Comparison of ENCODE assay signal across 9 cellular contexts in the genomic region with DNA sequence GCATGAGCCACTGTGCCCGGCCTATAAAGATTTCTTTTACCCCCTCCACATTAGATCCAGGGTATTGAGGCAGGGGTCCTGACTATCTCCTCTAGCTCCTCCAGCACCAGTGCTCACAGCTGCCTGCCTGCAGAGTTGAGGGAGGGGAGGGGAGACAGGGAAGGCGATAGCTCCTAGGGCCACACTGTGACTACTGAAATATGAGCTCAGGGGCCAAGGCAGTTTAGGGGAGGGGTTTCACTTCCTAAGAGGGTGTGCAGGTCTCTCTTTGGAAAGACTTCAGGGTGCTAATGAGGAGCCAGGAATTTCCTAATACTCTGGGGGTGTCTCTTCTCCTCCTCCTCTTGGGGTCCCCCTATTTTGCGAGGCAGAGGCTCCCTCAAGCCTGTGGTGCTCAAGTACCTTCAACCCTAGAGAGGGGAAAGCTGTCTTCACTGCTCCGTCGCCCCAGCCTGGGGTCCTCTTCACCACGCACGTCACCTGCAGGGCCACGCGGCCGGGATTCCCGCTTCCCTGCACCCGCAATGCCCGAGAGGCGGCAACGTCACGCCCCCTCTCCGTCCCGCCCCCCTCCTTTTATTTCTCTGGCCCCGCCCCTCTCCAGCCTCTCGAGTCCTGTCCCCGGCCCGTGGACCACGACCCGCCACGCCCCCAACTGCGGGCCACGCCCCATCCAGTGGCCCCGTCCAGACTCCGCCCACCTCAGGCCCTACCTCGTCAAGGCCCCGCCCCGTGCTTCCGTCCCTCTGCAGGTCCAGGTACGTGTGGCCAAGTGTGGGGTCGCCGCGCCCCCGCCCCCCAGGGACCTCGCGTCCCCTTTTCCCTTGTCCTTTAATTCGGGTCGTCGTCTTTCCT.
DNase-seq lines count a peak whose midpoint lies in the region; ATAC-seq and TF ChIP-seq lines count a peak whose summit lies in the region.
"Had no signal": no experiment of that assay in that cellular context is flagged by ENCODE, and none has a peak within 500 bp of the region (broad histone marks: within the 10 kb centered on the region; RNA-seq: fewer than 3 reads in every experiment).

No MANE protein-coding gene starts in this region.

- DNase-seq in NCI-H2196 (lab: John Stamatoyannopoulos, UW; ENCODE audit: unreplicated experiment) (peak; percentile 13), NCI-H2196 treated with DMSO at 0.1 percent for 48 hours (lab: John Stamatoyannopoulos, UW; ENCODE audit: unreplicated experiment) (no peak), activated gamma-delta T cell treated with Interleukin-2 at 50 U/mL for 16 hours (peak; percentile 8), immature natural killer cell (peak in 2 of 3 donors; percentile 2 to 13), NCI-H1436 (lab: John Stamatoyannopoulos, UW) (no peak), OCI-M1 (lab: John Stamatoyannopoulos, UW) (no peak), spleen (no peak)
- DNase-seq in stimulated activated naive B cell treated with anti-CD40 and anti-IgM and Interleukin-4, amounts not matched to agents 10 μg/mL and 1 μg/mL and 100 μg/mL, for 72 hours = peak; percentile 6

- H3K4me3 Mint-ChIP-seq in immature natural killer cell = peak overlapping the region in 3 of 5 donors; percentile 44 to 56 (median 54)
- H3K4me3 Mint-ChIP-seq in stimulated activated naive B cell treated with anti-CD40 and anti-IgM and Interleukin-4, amounts not matched to agents 10 μg/mL and 1 μg/mL and 100 μg/mL, for 72 hours = peak overlapping the region; percentile 36 to 47

- 10 to 13% (median 11%) methylated on average over 41 to 43 of the region's 43 CpGs for WGBS in spleen, 5 donors

- H3K27me3 ChIP-seq in spleen (replicated peaks in 1 of 7) = peaks cover 0 to 44% (median 18%) of the 10 kb centered on the region in 7 donors

- peaks cover 0 to 20% (median 6%) of the 10 kb centered on the region in 3 donors for H3K27me3 Mint-ChIP-seq in immature natural killer cell (ENCODE audit: low read depth in 3 of 3)
- H3K27me3 Mint-ChIP-seq in stimulated activated naive B cell treated with anti-CD40 and anti-IgM and Interleukin-4, amounts not matched to agents 10 μg/mL and 1 μg/mL and 100 μg/mL, for 72 hours = peaks cover 33 to 59% of the 10 kb centered on the region in 2 donors

- peak; percentile 57 to 68 for ATAC-seq in stimulated activated naive B cell treated with anti-CD40 and anti-IgM and Interleukin-4, amounts not matched to agents 10 μg/mL and 1 μg/mL and 100 μg/mL, for 72 hours (replicated peaks)

- TF ChIP-seq POLR2A in spleen (IDR thresholded peaks at IDR 0.05) = no peak

- H3K36me3 ChIP-seq in spleen = no peaks in the 10 kb centered on the region
- H3K36me3 ChIP-seq: neutrophil had no signal

- intact Hi-C loops in spleen (cut with DNase I; ENCODE audit: low total_unique reads) = no loop called here

- H3K4me1 Mint-ChIP-seq in immature natural killer cell = peaks cover 6 to 7% of the 10 kb centered on the region in 2 donors
- peaks cover 2 to 13% of the 10 kb centered on the region in 2 donors for H3K4me1 Mint-ChIP-seq in stimulated activated naive B cell treated with anti-CD40 and anti-IgM and Interleukin-4, amounts not matched to agents 10 μg/mL and 1 μg/mL and 100 μg/mL, for 72 hours

- no peaks in the 10 kb centered on the region for H3K36me3 Mint-ChIP-seq in immature natural killer cell
- no peaks in the 10 kb centered on the region for H3K36me3 Mint-ChIP-seq in stimulated activated naive B cell treated with anti-CD40 and anti-IgM and Interleukin-4, amounts not matched to agents 10 μg/mL and 1 μg/mL and 100 μg/mL, for 72 hours

- H3K4me1 ChIP-seq in spleen = peaks cover 3 to 9% (median 7%) of the 10 kb centered on the region in 6 donors

- no peak for TF ChIP-seq CTCF in spleen (IDR thresholded peaks at IDR 0.05 in 8 of 11, conservative IDR thresholded peaks at IDR 0.05 in 3 of 11)

- no peak overlapping the region for H3K27ac ChIP-seq in spleen
- H3K27ac ChIP-seq: neutrophil had no signal

- no peak overlapping the region for H3K27ac Mint-ChIP-seq in immature natural killer cell
- H3K27ac Mint-ChIP-seq in stimulated activated naive B cell treated with anti-CD40 and anti-IgM and Interleukin-4, amounts not matched to agents 10 μg/mL and 1 μg/mL and 100 μg/mL, for 72 hours = no peak overlapping the region

- H3K9me3 Mint-ChIP-seq in immature natural killer cell = no peaks in the 10 kb centered on the region
- H3K9me3 Mint-ChIP-seq in stimulated activated naive B cell treated with anti-CD40 and anti-IgM and Interleukin-4, amounts not matched to agents 10 μg/mL and 1 μg/mL and 100 μg/mL, for 72 hours = peaks cover 8 to 9% of the 10 kb centered on the region in 2 donors

- H3K9me3 ChIP-seq in spleen = peaks cover 0 to 10% (median 0%) of the 10 kb centered on the region in 8 donors
- H3K9me3 ChIP-seq: neutrophil had no signal

- H3K4me3 ChIP-seq in spleen = peak overlapping the region in 2 of 8 donors; percentile 22 to 50

Comparison
In these comparisons a context has a peak if more than half of its experiments do, and no peak if none do; other contexts are left out.
1. DNase-seq: peak in NCI-H2196 (single experiment), activated gamma-delta T cell treated with Interleukin-2 at 50 U/mL for 16 hours (single experiment), immature natural killer cell (2 of 3) and stimulated activated naive B cell treated with anti-CD40 and anti-IgM and Interleukin-4, amounts not matched to agents 10 μg/mL and 1 μg/mL and 100 μg/mL, for 72 hours (single experiment); none in NCI-H2196 treated with DMSO at 0.1 percent for 48 hours (single experiment), NCI-H1436 (single experiment), OCI-M1 (single experiment) and spleen (single experiment).